2 cellular contexts compared by ENCODE assay signal in genomic region chr2:88372042-88372441, GRCh38.
TF ChIP-seq lines count a peak whose summit lies in the region.

No MANE protein-coding gene starts in this region.

TF ChIP-seq in GM23338, 12 proteins besides CTCF, POLR2A, EP300 and RAD21 (continued from another document):
- TF ChIP-seq POLR2AphosphoS5 (IDR thresholded peaks at IDR 0.05; ENCODE audit: low read depth): no peak
- TF ChIP-seq ETS1 (IDR thresholded peaks at IDR 0.05): no peak
- no peak for TF ChIP-seq STAT1 (IDR thresholded peaks at IDR 0.05; ENCODE audit: unreplicated experiment)
- TF ChIP-seq ZNF114 (CRISPR knock-in tag; IDR thresholded peaks at IDR 0.05): no peak
- no peak for TF ChIP-seq EZH2 (IDR thresholded peaks at IDR 0.05; ENCODE audit: low read depth, unreplicated experiment)
- TF ChIP-seq REST (IDR thresholded peaks at IDR 0.05; ENCODE audit: unreplicated experiment): no peak

TF ChIP-seq in H1, 55 proteins besides CTCF, POLR2A, EP300 and RAD21:
- TF ChIP-seq CHD1 (IDR thresholded peaks at IDR 0.05; ENCODE audit: low read depth, low read length): no peak
- no peak for TF ChIP-seq CTBP2 (IDR thresholded peaks at IDR 0.05; ENCODE audit: borderline replicate concordance, insufficient read depth, insufficient read length, low read length)
- no peak for TF ChIP-seq YY1 (IDR thresholded peaks at IDR 0.05; ENCODE audit: low read depth, low read length)
- no peak for TF ChIP-seq MAX (IDR thresholded peaks at IDR 0.05)
- no peak for TF ChIP-seq POU5F1 (IDR thresholded peaks at IDR 0.05; ENCODE audit: low read depth, low read length)
- TF ChIP-seq BRCA1 (IDR thresholded peaks at IDR 0.05; ENCODE audit: low read depth, low read length): no peak
- TF ChIP-seq MAFK (IDR thresholded peaks at IDR 0.05; ENCODE audit: low read depth, low read length): no peak
- no peak for TF ChIP-seq SUZ12 (IDR thresholded peaks at IDR 0.05; ENCODE audit: low read length)
- TF ChIP-seq CBX5 (IDR thresholded peaks at IDR 0.05; ENCODE audit: low read depth, low read length): no peak
- no peak for TF ChIP-seq CBX8 (IDR thresholded peaks at IDR 0.05; ENCODE audit: borderline replicate concordance, low read depth, low read length)
- no peak for TF ChIP-seq SP1 (IDR thresholded peaks at IDR 0.05; ENCODE audit: low read depth, low read length)
- TF ChIP-seq SIN3A (conservative IDR thresholded peaks at IDR 0.05 in 1 of 2, IDR thresholded peaks at IDR 0.05 in 1 of 2; ENCODE audit: low read depth in 1 of 2, low read length in 2 of 2): no peak
- no peak for TF ChIP-seq TAF7 (optimal IDR thresholded peaks at IDR 0.05; ENCODE audit: borderline replicate concordance, low read depth, low read length)
